ENCODE assay signal across 22 cellular contexts in genomic region chr6:131231886-131232285, GRCh38.
DNase-seq lines count a peak whose midpoint lies in the region; FAIRE-seq and TF ChIP-seq lines count a peak whose summit lies in the region.
"Had no signal": no experiment of that assay in that cellular context is flagged by ENCODE, and none has a peak within 500 bp of the region (broad histone marks: within the 10 kb centered on the region; RNA-seq: fewer than 3 reads in every experiment).

No MANE protein-coding gene starts in this region.

- peak; percentile 94 for FAIRE-seq in D721Med (lab: Jason Lieb, UNC)
- FAIRE-seq: GM19239 had no signal

- TF ChIP-seq CTCF in D721Med (IDR thresholded peaks at IDR 0.05; ENCODE audit: insufficient read depth, missing control alignments) (peak; percentile 45), choroid plexus epithelial cell (conservative IDR thresholded peaks at IDR 0.05; ENCODE audit: low read depth, low read length) (peak; percentile 9)

- DNase-seq in D721Med (ENCODE audit: insufficient read length, low spot score): peak; percentile 19
- peak; percentile 67 for DNase-seq in NCI-H69 (lab: John Stamatoyannopoulos, UW)
- DNase-seq in choroid plexus epithelial cell (ENCODE audit: low read depth): no peak
- DNase-seq in NCI-H526 treated with DMSO at 0.1 percent for 48 hours (lab: John Stamatoyannopoulos, UW): no peak
- no peak for DNase-seq in stimulated activated CD4-positive, alpha-beta T cell treated with anti-CD3 and anti-CD28 coated beads, Interleukin-4, amount 100 ng/mL, for 24 hours
- no peak for DNase-seq in NCI-H2196 (lab: John Stamatoyannopoulos, UW; ENCODE audit: unreplicated experiment)
- DNase-seq in anterior cingulate cortex (lab: John Stamatoyannopoulos, UW): no peak
- DNase-seq: ACHN; C1 segment of cervical spinal cord; CD8-positive, alpha-beta T cell; EL; GF-D8; Karpas-422; MV-4-11; NCI-H1105 treated with DMSO at 0.1 percent for 48 hours; NCI-H1694 treated with DMSO at 0.1 percent for 48 hours; NCI-H2081 treated with DMSO at 0.1 percent for 48 hours; NCI-H2171 treated with DMSO at 0.1 percent for 48 hours; NCI-H446; NCI-H748 treated with DMSO at 0.1 percent for 48 hours; Right ventricle myocardium superior had no signal

- no peak overlapping the region for H3K4me3 ChIP-seq in choroid plexus epithelial cell (ENCODE audit: low read depth, low read length)

Comparison
In these comparisons a context has a peak if more than half of its experiments do, and no peak if none do; other contexts are left out.
1. DNase-seq: peak in D721Med (single experiment) and NCI-H69 (single experiment); none in choroid plexus epithelial cell (single experiment), NCI-H526 treated with DMSO at 0.1 percent for 48 hours (single experiment), stimulated activated CD4-positive, alpha-beta T cell treated with anti-CD3 and anti-CD28 coated beads, Interleukin-4, amount 100 ng/mL, for 24 hours (single experiment), NCI-H2196 (single experiment) and anterior cingulate cortex (0 of 58).